Comparison of ENCODE assay signal across 16 cellular contexts in the genomic region with DNA sequence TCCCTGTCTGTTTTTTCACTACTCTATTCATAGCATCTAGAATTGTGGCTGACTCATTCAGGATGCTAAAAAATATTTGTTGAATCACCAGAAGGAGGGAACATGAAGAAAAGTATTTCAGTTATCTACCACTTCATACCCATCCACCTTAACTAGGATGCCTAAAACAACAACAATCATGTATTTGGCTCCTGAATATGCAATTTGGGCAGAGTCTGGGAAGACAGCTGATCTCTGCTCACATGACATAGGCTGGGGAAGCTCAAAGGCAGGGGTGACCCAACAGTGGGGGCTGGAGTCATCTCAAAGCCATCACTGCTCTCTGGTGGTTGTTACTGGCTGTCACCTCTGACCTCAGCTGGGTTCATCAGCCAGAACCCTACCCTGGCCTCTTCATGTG.
A peak's percentile ranks its signal among the peaks of the same experiment; 100 is the strongest.
DNase-seq lines count a peak whose midpoint lies in the region; TF ChIP-seq lines count a peak whose summit lies in the region.
"Had no signal": no experiment of that assay in that cellular context is flagged by ENCODE, and none has a peak within 500 bp of the region (broad histone marks: within the 10 kb centered on the region; RNA-seq: fewer than 3 reads in every experiment).

No MANE protein-coding gene starts in this region.

- no peak overlapping the region for H2AK5ac ChIP-seq in mesendoderm (ENCODE audit: low read length)

- no peaks in the 10 kb centered on the region for H3K79me2 ChIP-seq in mesendoderm (ENCODE audit: control insufficient read depth, insufficient read depth, low read length)

- no peak overlapping the region for H3K18ac ChIP-seq in mesendoderm (ENCODE audit: low read length)

- CTCF ChIA-PET in AG04449 (lab: Yijun Ruan, JAX), result no interaction called here

- H3K27me3 ChIP-seq in mesendoderm (ENCODE audit: insufficient read depth, low read length, poor library complexity), result no peaks in the 10 kb centered on the region
- H3K27me3 ChIP-seq: BLaER1, foreskin keratinocyte had no signal

- no peak overlapping the region for H3K23ac ChIP-seq in mesendoderm (ENCODE audit: low read length)

- no peak overlapping the region for H3K27ac ChIP-seq in mesendoderm (ENCODE audit: low read depth, low read length)
- H3K27ac ChIP-seq: BLaER1, foreskin keratinocyte, SK-N-MC had no signal

- no peaks in the 10 kb centered on the region for H3K79me1 ChIP-seq in mesendoderm (ENCODE audit: low read length)

- H3K36me3 ChIP-seq in mesendoderm (ENCODE audit: control insufficient read depth, insufficient read depth, low read length), result no peaks in the 10 kb centered on the region
- H3K36me3 ChIP-seq: BLaER1 had no signal

- no peak overlapping the region for H3K4me2 ChIP-seq in mesendoderm (ENCODE audit: low read length)
- H3K4me2 ChIP-seq: BLaER1 had no signal

- no peak overlapping the region for H3K9ac ChIP-seq in mesendoderm (ENCODE audit: low read length)
- H3K9ac ChIP-seq: BLaER1 had no signal

- POLR2A ChIA-PET in AG04449 (lab: Yijun Ruan, JAX), result no interaction called here

- no peak overlapping the region for H3K56ac ChIP-seq in mesendoderm (ENCODE audit: low read length)

- H3K4ac ChIP-seq in mesendoderm (ENCODE audit: low read depth, low read length), result no peak overlapping the region

- no peak overlapping the region for H2BK5ac ChIP-seq in mesendoderm (ENCODE audit: low read length)

- no peak for TF ChIP-seq CTCF in AG04449 (IDR thresholded peaks at IDR 0.05; ENCODE audit: insufficient read depth, low read length, missing control alignments)

- no peak overlapping the region for H2BK15ac ChIP-seq in mesendoderm (replicated peaks; ENCODE audit: low read depth)

- no peak overlapping the region for H4K5ac ChIP-seq in mesendoderm (ENCODE audit: low read length)

- H3K4me1 ChIP-seq in mesendoderm (ENCODE audit: control insufficient read depth, low read depth, low read length), result peaks cover 2% of the 10 kb centered on the region
- H3K4me1 ChIP-seq: foreskin keratinocyte had no signal

- no peak overlapping the region for H2BK120ac ChIP-seq in mesendoderm (ENCODE audit: low read depth, low read length)

- H3K4me3 ChIP-seq in AG04449 (ENCODE audit: low read depth, low read length) (no peak overlapping the region), mesendoderm (ENCODE audit: low read length) (no peak overlapping the region)
- H3K4me3 ChIP-seq: BLaER1, SK-N-MC had no signal

- no peak overlapping the region for H4K8ac ChIP-seq in mesendoderm (ENCODE audit: low read depth, low read length)

- DNase-seq in AG04449 (ENCODE audit: low read depth, low spot score), result peak; percentile 36
- peak; percentile 36 for DNase-seq in ELF-1 (ENCODE audit: low read depth, low spot score)
- peak; percentile 24 for DNase-seq in astrocyte of the hippocampus (ENCODE audit: low read depth, low spot score)
- DNase-seq in mesendoderm, result peak; percentile 84
- no peak for DNase-seq in NCI-H1092 (lab: John Stamatoyannopoulos, UW)
- DNase-seq in occipital lobe (lab: John Stamatoyannopoulos, UW), result no peak
- DNase-seq in activated CD4-positive, CD25-positive, alpha-beta regulatory T cell treated with anti-CD3 and anti-CD28 coated beads, Interleukin-2, amount 50 U/mL, for 72 hours, result no peak
- no peak for DNase-seq in SK-N-DZ (ENCODE audit: low spot score)
- DNase-seq: activated CD8-positive, alpha-beta memory T cell treated with anti-CD3 and anti-CD28 coated beads for 24 hours; activated naive CD4-positive, alpha-beta T cell treated with Interleukin-2 at 50 U/mL for 16 hours; KBM-7; NCI-H226; stimulated activated CD4-positive, alpha-beta T cell treated with anti-CD3 and anti-CD28 coated beads, Interleukin-4, amount 100 ng/mL, for 4 hours had no signal

Comparison
In these comparisons a context has a peak if more than half of its experiments do, and no peak if none do; other contexts are left out.
1. DNase-seq: peak in AG04449 (single experiment), ELF-1 (single experiment), astrocyte of the hippocampus (single experiment) and mesendoderm (single experiment); none in NCI-H1092 (single experiment), occipital lobe (single experiment), activated CD4-positive, CD25-positive, alpha-beta regulatory T cell treated with anti-CD3 and anti-CD28 coated beads, Interleukin-2, amount 50 U/mL, for 72 hours (single experiment) and SK-N-DZ (single experiment).